Comparison of ENCODE assay signal across 29 cellular contexts in genomic region chr21:37746849-37747248, GRCh38.
DNase-seq lines count a peak whose midpoint lies in the region; ATAC-seq and TF ChIP-seq lines count a peak whose summit lies in the region.
"Had no signal": no experiment of that assay in that cellular context is flagged by ENCODE, and none has a peak within 500 bp of the region (broad histone marks: within the 10 kb centered on the region; RNA-seq: fewer than 3 reads in every experiment).

No MANE protein-coding gene starts in this region.

- H3K27ac ChIP-seq in AG04450 (ENCODE audit: low read depth, low read length): no peak overlapping the region
- H3K27ac ChIP-seq: A549, HL-60, parathyroid adenoma, spleen, uterus had no signal

- POLR2A ChIA-PET in AG04450 (lab: Yijun Ruan, JAX): no interaction called here

- TF ChIP-seq CTCF in AG04450 (IDR thresholded peaks at IDR 0.05; ENCODE audit: low read depth, low read length) (peak; percentile 27; the same call in 1 of the 2 replicates), GM12873 (IDR thresholded peaks at IDR 0.05; ENCODE audit: insufficient read depth, low read depth, low read length, missing control alignments) (peak; percentile 22), astrocyte of the spinal cord (IDR thresholded peaks at IDR 0.05; ENCODE audit: low read depth, low read length) (peak; percentile 14), GM13976 (IDR thresholded peaks at IDR 0.05; ENCODE audit: borderline replicate concordance, control extremely low read depth, extremely low read depth, insufficient read depth, missing control alignments) (no peak)

- H3K27me3 ChIP-seq in AG04450 (ENCODE audit: control insufficient read depth, insufficient read depth, low read length): peaks cover 14% of the 10 kb centered on the region
- H3K27me3 ChIP-seq: uterus had no signal

- no peak for DNase-seq in AG04450 (ENCODE audit: low read depth, low spot score)
- DNase-seq in astrocyte of the spinal cord (ENCODE audit: low read depth, low spot score): no peak
- peak; percentile 1 for DNase-seq in foreskin melanocyte
- DNase-seq in GM13976 (ENCODE audit: low spot score): no peak
- DNase-seq in NCI-H748 (lab: John Stamatoyannopoulos, UW; ENCODE audit: unreplicated experiment): no peak
- no peak for DNase-seq in COLO668 (lab: John Stamatoyannopoulos, UW; ENCODE audit: unreplicated experiment)
- DNase-seq: activated CD4-positive, alpha-beta T cell treated with anti-CD3 and anti-CD28 coated beads for 36 hours; activated T-cell treated with anti-CD3 and anti-CD28 coated beads for 4 hours; anterior cingulate cortex; caudate nucleus; CD8-positive, alpha-beta memory T cell; DMS 273 treated with DMSO at 0.1 percent for 48 hours; effector memory CD8-positive, alpha-beta T cell; hippocampal formation; Karpas-422; NCI-H1436; NCI-H2081 treated with DMSO at 0.1 percent for 48 hours; NCI-H345; NCI-H69; SIG-M5; spleen; stimulated activated CD4-positive, alpha-beta T cell treated with anti-CD3 and anti-CD28 coated beads, Interleukin-2, amount 100 ng/mL, for 24 hours; uterus had no signal

- H3K4me3 ChIP-seq in AG04450 (ENCODE audit: low read depth, low read length): no peak overlapping the region
- no peak overlapping the region for H3K4me3 ChIP-seq in astrocyte of the spinal cord (ENCODE audit: low read depth, low read length)
- H3K4me3 ChIP-seq: A549, spleen, uterus had no signal

- no peaks in the 10 kb centered on the region for H3K9me3 ChIP-seq in AG04450 (ENCODE audit: control insufficient read depth, insufficient read depth, low read length)
- H3K9me3 ChIP-seq: A549, spleen, uterus had no signal

- CTCF ChIA-PET in AG04450 (lab: Charles Lee): interaction anchor here (0.5 to 2.6 kb wide), 3 partner anchors 12 to 86 kb away, joined by 3 to 8 read pairs (median 5); no protein-coding TSS in a partner anchor

- ATAC-seq in HG03469 (IDR thresholded peaks at IDR 0.05; ENCODE audit: unreplicated experiment): no peak
- ATAC-seq: A549; activated CD4-positive, alpha-beta T cell treated with anti-CD3 and anti-CD28 coated beads for 36 hours; effector memory CD8-positive, alpha-beta T cell; left lobe of liver had no signal

- in situ Hi-C loops in astrocyte of the spinal cord (cut with HindIII; ENCODE audit: low sequenced_read_pairs): no loop called here
- in situ Hi-C loops in GM13976 (cut with MboI; ENCODE audit: low sequenced_read_pairs, unreplicated experiment): no loop called here
